In the genomic region with DNA sequence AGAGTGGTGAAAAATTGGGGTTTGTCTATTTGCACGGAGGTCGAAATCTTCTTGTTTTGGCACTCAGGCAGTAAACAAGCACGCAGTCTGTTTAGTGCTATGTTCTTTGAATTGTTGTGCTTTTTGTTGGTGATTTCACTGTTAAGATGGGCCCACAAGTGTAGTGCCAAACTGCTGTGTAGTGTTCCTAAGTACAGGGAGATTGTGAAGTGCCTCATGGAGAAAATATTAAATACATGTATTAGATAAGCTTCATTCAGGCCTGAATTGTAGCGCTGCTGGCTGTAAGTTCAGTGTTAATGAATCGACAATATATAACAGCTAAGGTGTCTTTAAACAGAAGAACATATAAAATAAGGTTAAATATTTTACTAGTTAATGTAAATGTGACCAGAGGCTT, we compare ENCODE assay signal across 10 cellular contexts.
"Had no signal": no experiment of that assay in that cellular context is flagged by ENCODE, and none has a peak within 500 bp of the region (broad histone marks: within the 10 kb centered on the region; RNA-seq: fewer than 3 reads in every experiment).

No MANE protein-coding gene starts in this region.

- H3K4me1 Mint-ChIP-seq: H9 had no signal

- H3K9me3 ChIP-seq: HAP-1 had no signal

- H3K9me3 Mint-ChIP-seq: GM23338, H9, HFFc6 had no signal

- H3K4me3 Mint-ChIP-seq: GM23338, H9, HFFc6 had no signal

- H3K4me3 ChIP-seq: GM23248, GM23338, HAP-1 had no signal

- H3K4me1 ChIP-seq: HAP-1 had no signal

- H3K9ac ChIP-seq: GM23248 had no signal

- ATAC-seq: GM23338, HCT116 had no signal

- FAIRE-seq: H1 had no signal

- H3K27ac Mint-ChIP-seq: GM23338, H9, HFFc6 had no signal

- DNase-seq: GM23248, GOT3, H7, H9, HCEC 1CT, HFFc6 had no signal

- H3K27ac ChIP-seq: GM23248 had no signal
